In genomic region chr2:235627682-235628081, GRCh38 we compare ENCODE assay signal across 17 cellular contexts.
DNase-seq lines count a peak whose midpoint lies in the region; ATAC-seq and TF ChIP-seq lines count a peak whose summit lies in the region.
"Had no signal": no experiment of that assay in that cellular context is flagged by ENCODE, and none has a peak within 500 bp of the region (broad histone marks: within the 10 kb centered on the region; RNA-seq: fewer than 3 reads in every experiment).

No MANE protein-coding gene starts in this region.

- H3K27me3 ChIP-seq in gastroesophageal sphincter, result no peaks in the 10 kb centered on the region
- H3K27me3 ChIP-seq in WERI-Rb-1 (ENCODE audit: insufficient read depth, low read depth, severe bottlenecking), result no peaks in the 10 kb centered on the region

- no peaks in the 10 kb centered on the region for H3K36me3 ChIP-seq in gastroesophageal sphincter
- no peaks in the 10 kb centered on the region for H3K36me3 ChIP-seq in WERI-Rb-1

- TF ChIP-seq POLR2A in gastroesophageal sphincter (IDR thresholded peaks at IDR 0.05), result no peak

- TF ChIP-seq CTCF in choroid plexus epithelial cell (conservative IDR thresholded peaks at IDR 0.05; ENCODE audit: low read depth, low read length), result no peak
- TF ChIP-seq CTCF in gastroesophageal sphincter (IDR thresholded peaks at IDR 0.05), result no peak
- no peak for TF ChIP-seq CTCF in WERI-Rb-1 (IDR thresholded peaks at IDR 0.05; ENCODE audit: low read depth, low read length)

- peak; percentile 28 for ATAC-seq in gastroesophageal sphincter
- ATAC-seq in GM21360 (IDR thresholded peaks at IDR 0.05; ENCODE audit: unreplicated experiment), result no peak
- ATAC-seq: HCT116 had no signal

- TF ChIP-seq EP300 in gastroesophageal sphincter (IDR thresholded peaks at IDR 0.05), result no peak

- WGBS in gastroesophageal sphincter (ENCODE audit: low coverage in 1 of 2), 2 donors, result 70 to 86% methylated on average over 2 to 3 of the region's 4 CpGs

- H3K4me1 ChIP-seq in gastroesophageal sphincter, result peaks cover 0 to 30% (median 0%) of the 10 kb centered on the region in 3 donors

- peak; percentile 60 for DNase-seq in choroid plexus epithelial cell (ENCODE audit: low read depth)
- peak; percentile 39 for DNase-seq in hepatic stellate cell (ENCODE audit: low spot score)
- DNase-seq in substantia nigra (lab: John Stamatoyannopoulos, UW), result no peak
- no peak for DNase-seq in WERI-Rb-1
- DNase-seq in NCI-H2029 treated with DMSO at 0.1 percent for 48 hours (lab: John Stamatoyannopoulos, UW), result no peak
- DNase-seq: AML-193, DMS79, GOT3, IMR-90, NCI-H1417, NCI-H187, NCI-H526 treated with DMSO at 0.1 percent for 48 hours, SHP77 had no signal

- no peak overlapping the region for H3K4me3 ChIP-seq in choroid plexus epithelial cell (ENCODE audit: low read depth, low read length)
- H3K4me3 ChIP-seq in gastroesophageal sphincter, result no peak overlapping the region
- H3K4me3 ChIP-seq in WERI-Rb-1 (ENCODE audit: low read depth, low read length), result no peak overlapping the region

- H3K27ac ChIP-seq in gastroesophageal sphincter, result no peak overlapping the region
- peak overlapping the region; percentile 55 for H3K27ac ChIP-seq in substantia nigra (ENCODE audit: low read depth, low read length, poor library complexity, severe bottlenecking)
- H3K27ac ChIP-seq in WERI-Rb-1, result no peak overlapping the region
- H3K27ac ChIP-seq: C4-2B had no signal

- H3K9me3 ChIP-seq in gastroesophageal sphincter, result no peaks in the 10 kb centered on the region
- no peaks in the 10 kb centered on the region for H3K9me3 ChIP-seq in WERI-Rb-1 (ENCODE audit: severe bottlenecking)

Comparison
In these comparisons a context has a peak if more than half of its experiments do, and no peak if none do; other contexts are left out.
1. DNase-seq: peak in choroid plexus epithelial cell (single experiment) and hepatic stellate cell (single experiment); none in substantia nigra (0 of 49), WERI-Rb-1 (single experiment) and NCI-H2029 treated with DMSO at 0.1 percent for 48 hours (single experiment).